Comparison of ENCODE assay signal across 1 cellular context in the genomic region with DNA sequence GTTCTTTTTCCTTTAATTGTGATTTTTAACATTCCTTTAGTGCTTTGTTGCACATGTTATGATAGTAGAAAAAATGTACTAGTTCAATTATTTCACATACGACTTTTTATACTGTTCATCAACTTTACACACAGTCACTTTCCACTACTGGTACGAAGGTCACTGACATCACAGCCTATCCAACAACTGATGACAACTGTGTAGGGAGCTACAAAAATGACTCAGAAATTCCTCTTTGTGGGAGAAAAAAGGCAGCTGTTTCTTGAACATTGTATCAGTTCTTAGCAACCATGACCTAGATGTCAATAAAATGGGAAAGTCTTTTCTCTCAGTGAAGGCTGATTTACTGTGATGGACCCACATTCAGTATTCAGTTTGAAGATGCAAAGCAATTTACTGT.
TF ChIP-seq lines count a peak whose summit lies in the region.

No MANE protein-coding gene starts in this region.

TF ChIP-seq in IMR-90, 13 proteins besides CTCF, POLR2A, EP300 and RAD21:
- TF ChIP-seq SMC3 (IDR thresholded peaks at IDR 0.05; ENCODE audit: low read depth, low read length): no peak
- no peak for TF ChIP-seq MAFK (IDR thresholded peaks at IDR 0.05; ENCODE audit: low read depth, low read length)
- no peak for TF ChIP-seq FOS (IDR thresholded peaks at IDR 0.05; ENCODE audit: low read depth, low read length)
